In genomic region chr1:54542120-54542961, GRCh38 we compare ENCODE assay signal across 1 cellular context.
TF ChIP-seq lines count a peak whose summit lies in the region.

No MANE protein-coding gene starts in this region.

TF ChIP-seq in HEK293, 187 proteins besides CTCF, POLR2A, EP300 and RAD21 (continued from another document):
- TF ChIP-seq ZBTB49 (tag by site-specific recombination; IDR thresholded peaks at IDR 0.05; ENCODE audit: low read depth) (no peak), ZNF211 (tag by site-specific recombination; IDR thresholded peaks at IDR 0.05; ENCODE audit: low read depth) (no peak), ZNF2 (tag by site-specific recombination; IDR thresholded peaks at IDR 0.05) (peak; percentile 27; the same call in 1 of the 2 replicates), ZNF311 (tag by site-specific recombination; IDR thresholded peaks at IDR 0.05; ENCODE audit: borderline replicate concordance) (no peak), KLF7 (tag by site-specific recombination; IDR thresholded peaks at IDR 0.05; ENCODE audit: borderline replicate concordance) (peak; percentile 57; the same call in 1 of the 2 replicates), ZNF362 (tag by site-specific recombination; IDR thresholded peaks at IDR 0.05) (no peak), IKZF3 (tag by site-specific recombination; IDR thresholded peaks at IDR 0.05) (0 out of 2 replicates have a peak, but pooled peaks have one; percentile 43), ZNF24 (tag by site-specific recombination; IDR thresholded peaks at IDR 0.05) (no peak), AEBP2 (tag by site-specific recombination; IDR thresholded peaks at IDR 0.05; ENCODE audit: borderline replicate concordance) (no peak), ZNF561 (tag by site-specific recombination; IDR thresholded peaks at IDR 0.05; ENCODE audit: borderline replicate concordance) (peak; percentile 96; the same call in 1 of the 2 replicates), ZSCAN16 (tag by site-specific recombination; IDR thresholded peaks at IDR 0.05) (no peak), ZBTB11 (tag by site-specific recombination; conservative IDR thresholded peaks at IDR 0.05; ENCODE audit: low read depth) (no peak; the same call in 1 of the 2 replicates), PRDM1 (tag by site-specific recombination; IDR thresholded peaks at IDR 0.05) (no peak), PBX3 (CRISPR knock-in tag; IDR thresholded peaks at IDR 0.05) (no peak; the same call in 1 of the 2 replicates), ZFP41 (tag by site-specific recombination; IDR thresholded peaks at IDR 0.05; ENCODE audit: borderline replicate concordance) (no peak), EGR2 (tag by site-specific recombination; IDR thresholded peaks at IDR 0.05; ENCODE audit: low read depth) (peak; percentile 51; the same call in 1 of the 2 replicates), ZNF585B (tag by site-specific recombination; IDR thresholded peaks at IDR 0.05) (no peak), HOXC10 (CRISPR knock-in tag; IDR thresholded peaks at IDR 0.05) (no peak), HOXA7 (CRISPR knock-in tag; IDR thresholded peaks at IDR 0.05; ENCODE audit: borderline replicate concordance) (no peak), MEIS1 (CRISPR knock-in tag; IDR thresholded peaks at IDR 0.05; ENCODE audit: borderline replicate concordance) (no peak), ZNF138 (tag by site-specific recombination; IDR thresholded peaks at IDR 0.05; ENCODE audit: borderline replicate concordance) (no peak), PRDM10 (tag by site-specific recombination; IDR thresholded peaks at IDR 0.05) (peak; percentile 44), BCL11B (tag by site-specific recombination; IDR thresholded peaks at IDR 0.05; ENCODE audit: low read depth) (0 out of 2 replicates have a peak, but pooled peaks have one; percentile 9), ZNF169 (tag by site-specific recombination; IDR thresholded peaks at IDR 0.05) (no peak), ZNF426 (tag by site-specific recombination; IDR thresholded peaks at IDR 0.05) (no peak), ZSCAN4 (tag by site-specific recombination; IDR thresholded peaks at IDR 0.05) (no peak), ZNF623 (tag by site-specific recombination; IDR thresholded peaks at IDR 0.05) (no peak), SCRT1 (tag by site-specific recombination; IDR thresholded peaks at IDR 0.05; ENCODE audit: borderline replicate concordance) (no peak), KLF1 (tag by site-specific recombination; IDR thresholded peaks at IDR 0.05) (peak; percentile 64), ZNF707 (tag by site-specific recombination; IDR thresholded peaks at IDR 0.05) (no peak)
